Comparison of ENCODE assay signal across 18 cellular contexts in genomic region chr3:157290761-157291160, GRCh38.
DNase-seq lines count a peak whose midpoint lies in the region; ATAC-seq, FAIRE-seq and TF ChIP-seq lines count a peak whose summit lies in the region.
"Had no signal": no experiment of that assay in that cellular context is flagged by ENCODE, and none has a peak within 500 bp of the region (broad histone marks: within the 10 kb centered on the region; RNA-seq: fewer than 3 reads in every experiment).

No MANE protein-coding gene starts in this region.

- H3K27ac Mint-ChIP-seq in naive thymus-derived CD4-positive, alpha-beta T cell, result no peak overlapping the region
- H3K27ac Mint-ChIP-seq: CD8-positive, alpha-beta T cell; H9 had no signal

- H3K9ac ChIP-seq in skeletal muscle satellite cell (ENCODE audit: low read depth, low read length), result peak overlapping the region; percentile 55

- H3K4me3 Mint-ChIP-seq in naive thymus-derived CD4-positive, alpha-beta T cell, result no peak overlapping the region
- H3K4me3 Mint-ChIP-seq: CD8-positive, alpha-beta T cell; H9; naive thymus-derived CD8-positive, alpha-beta T cell had no signal

- H3K4me1 ChIP-seq in skeletal muscle satellite cell (ENCODE audit: control insufficient read depth, insufficient read depth, low read length) (peaks cover 76% of the 10 kb centered on the region), left ventricle myocardium inferior (no peaks in the 10 kb centered on the region)
- H3K4me1 ChIP-seq in naive thymus-derived CD4-positive, alpha-beta T cell (ENCODE audit: control insufficient read depth in 2 of 2, insufficient read depth in 2 of 2, low read length in 2 of 2), result no peaks in the 10 kb centered on the region

- no peak overlapping the region for H3K27ac ChIP-seq in left ventricle myocardium inferior (replicated peaks)
- H3K27ac ChIP-seq in naive thymus-derived CD4-positive, alpha-beta T cell (ENCODE audit: low read depth, low read length), result no peak overlapping the region

- H3K36me3 ChIP-seq in skeletal muscle satellite cell (ENCODE audit: insufficient read depth, low read length) (no peaks in the 10 kb centered on the region), left ventricle myocardium inferior (no peaks in the 10 kb centered on the region)
- H3K36me3 ChIP-seq in naive thymus-derived CD4-positive, alpha-beta T cell (ENCODE audit: control insufficient read depth in 2 of 3, insufficient read depth in 3 of 3, low read length in 3 of 3), result no peaks in the 10 kb centered on the region

- ATAC-seq in SK-N-SH treated with all-trans-retinoic acid at 6 μM for 48 hours, result peak; percentile 85
- no peak for ATAC-seq in naive thymus-derived CD4-positive, alpha-beta T cell
- ATAC-seq: CD8-positive, alpha-beta T cell; naive thymus-derived CD8-positive, alpha-beta T cell; Right ventricle myocardium inferior; sciatic nerve; stimulated activated naive CD8-positive, alpha-beta T cell treated with anti-CD3 and anti-CD28 coated beads, Interleukin-15, Interleukin-2, amounts not matched to agents 100 U/mL and 50 U/mL, for 24 hours had no signal

- CTCF ChIA-PET in naive thymus-derived CD4-positive, alpha-beta T cell (lab: Charles Lee), result no interaction called here

- H3K27me3 ChIP-seq in skeletal muscle satellite cell (ENCODE audit: control insufficient read depth, insufficient read depth, low read length) (no peaks in the 10 kb centered on the region), left ventricle myocardium inferior (ENCODE audit: low read depth) (no peaks in the 10 kb centered on the region)
- no peaks in the 10 kb centered on the region for H3K27me3 ChIP-seq in naive thymus-derived CD4-positive, alpha-beta T cell (ENCODE audit: control insufficient read depth in 2 of 2, insufficient read depth in 2 of 2, low read length in 2 of 2)

- peaks cover 0 to 3% (median 0%) of the 10 kb centered on the region in 7 donors for H3K4me1 Mint-ChIP-seq in naive thymus-derived CD4-positive, alpha-beta T cell
- H3K4me1 Mint-ChIP-seq: naive thymus-derived CD8-positive, alpha-beta T cell had no signal

- TF ChIP-seq CTCF in left ventricle myocardium inferior (IDR thresholded peaks at IDR 0.05; ENCODE audit: borderline replicate concordance), result no peak

- H3K36me3 Mint-ChIP-seq in naive thymus-derived CD4-positive, alpha-beta T cell, result peaks cover 0 to 14% (median 0%) of the 10 kb centered on the region in 5 donors
- H3K36me3 Mint-ChIP-seq: CD8-positive, alpha-beta T cell had no signal

- intact Hi-C loops in left ventricle myocardium inferior (cut with micrococcal nuclease), result no loop called here
- intact Hi-C loops in naive thymus-derived CD4-positive, alpha-beta T cell (cut with micrococcal nuclease), result no loop called here

- H3K9me3 Mint-ChIP-seq in naive thymus-derived CD4-positive, alpha-beta T cell, result no peaks in the 10 kb centered on the region
- H3K9me3 Mint-ChIP-seq: CD8-positive, alpha-beta T cell; H9; naive thymus-derived CD8-positive, alpha-beta T cell had no signal

- H3K27me3 Mint-ChIP-seq in naive thymus-derived CD4-positive, alpha-beta T cell, result peaks cover 0 to 2% (median 0%) of the 10 kb centered on the region in 5 donors
- H3K27me3 Mint-ChIP-seq: naive thymus-derived CD8-positive, alpha-beta T cell had no signal

- H3K4me2 ChIP-seq in skeletal muscle satellite cell (ENCODE audit: low read length), result peak overlapping the region; percentile 25

- no peak for FAIRE-seq in GM19239 (lab: Jason Lieb, UNC)

- DNase-seq in GM03348 (ENCODE audit: low spot score), result peak; percentile 66
- peak; percentile 96 for DNase-seq in fibroblast of the conjunctiva (ENCODE audit: low read depth)
- DNase-seq in left ventricle myocardium inferior, result no peak
- no peak for DNase-seq in naive thymus-derived CD4-positive, alpha-beta T cell
- no peak for DNase-seq in GM19239 (ENCODE audit: insufficient read length, low spot score)
- DNase-seq: activated CD4-positive, alpha-beta T cell treated with anti-CD3 and anti-CD28 coated beads, Interleukin-2, amount 50 U/mL, for 1 hour; amniotic stem cell; CD8-positive, alpha-beta T cell; H9; naive thymus-derived CD8-positive, alpha-beta T cell; NCI-H1105 treated with DMSO at 0.1 percent for 48 hours; NCI-H774; stimulated activated naive CD8-positive, alpha-beta T cell treated with anti-CD3 and anti-CD28 coated beads, Interleukin-15, Interleukin-2, amounts not matched to agents 100 U/mL and 50 U/mL, for 24 hours; T-helper 9 cell had no signal

- no peaks in the 10 kb centered on the region for H3K9me3 ChIP-seq in skeletal muscle satellite cell (replicated peaks; ENCODE audit: low read length)
- H3K9me3 ChIP-seq in left ventricle myocardium inferior (replicated peaks), result no peaks in the 10 kb centered on the region
- no peaks in the 10 kb centered on the region for H3K9me3 ChIP-seq in naive thymus-derived CD4-positive, alpha-beta T cell (ENCODE audit: control insufficient read depth in 2 of 3, low read length in 3 of 3)

- POLR2A ChIA-PET in naive thymus-derived CD4-positive, alpha-beta T cell (lab: Charles Lee), result no interaction called here

- H3K4me3 ChIP-seq in skeletal muscle satellite cell (ENCODE audit: low read length), result no peak overlapping the region
- no peak overlapping the region for H3K4me3 ChIP-seq in left ventricle myocardium inferior
- H3K4me3 ChIP-seq in naive thymus-derived CD4-positive, alpha-beta T cell (ENCODE audit: low read length), result no peak overlapping the region

TF ChIP-seq in SK-N-SH treated with all-trans-retinoic acid at 6 μM for 48 hours, 23 proteins besides CTCF, POLR2A, EP300 and RAD21 (continues in another document):
- TF ChIP-seq ZNF565 (CRISPR knock-in tag; conservative IDR thresholded peaks at IDR 0.05; ENCODE audit: low read depth) (no peak), ISL1 (CRISPR knock-in tag; IDR thresholded peaks at IDR 0.05) (peak; percentile 98), ZC3H10 (CRISPR knock-in tag; IDR thresholded peaks at IDR 0.05) (no peak), TCF4 (CRISPR knock-in tag; IDR thresholded peaks at IDR 0.05; ENCODE audit: borderline replicate concordance) (no peak), CSDC2 (CRISPR knock-in tag; IDR thresholded peaks at IDR 0.05) (no peak), PPARA (CRISPR knock-in tag; IDR thresholded peaks at IDR 0.05; ENCODE audit: borderline replicate concordance) (no peak), TOX (CRISPR knock-in tag; IDR thresholded peaks at IDR 0.05; ENCODE audit: borderline replicate concordance) (peak; percentile 61; the same call in 1 of the 2 replicates), OSR1 (CRISPR knock-in tag; IDR thresholded peaks at IDR 0.05) (no peak), TSHZ2 (CRISPR knock-in tag; IDR thresholded peaks at IDR 0.05) (peak; percentile 49; the same call in 1 of the 2 replicates), ZFP30 (CRISPR knock-in tag; IDR thresholded peaks at IDR 0.05) (no peak), ZNF70 (CRISPR knock-in tag; IDR thresholded peaks at IDR 0.05) (no peak)
- TF ChIP-seq, protein P1, sequence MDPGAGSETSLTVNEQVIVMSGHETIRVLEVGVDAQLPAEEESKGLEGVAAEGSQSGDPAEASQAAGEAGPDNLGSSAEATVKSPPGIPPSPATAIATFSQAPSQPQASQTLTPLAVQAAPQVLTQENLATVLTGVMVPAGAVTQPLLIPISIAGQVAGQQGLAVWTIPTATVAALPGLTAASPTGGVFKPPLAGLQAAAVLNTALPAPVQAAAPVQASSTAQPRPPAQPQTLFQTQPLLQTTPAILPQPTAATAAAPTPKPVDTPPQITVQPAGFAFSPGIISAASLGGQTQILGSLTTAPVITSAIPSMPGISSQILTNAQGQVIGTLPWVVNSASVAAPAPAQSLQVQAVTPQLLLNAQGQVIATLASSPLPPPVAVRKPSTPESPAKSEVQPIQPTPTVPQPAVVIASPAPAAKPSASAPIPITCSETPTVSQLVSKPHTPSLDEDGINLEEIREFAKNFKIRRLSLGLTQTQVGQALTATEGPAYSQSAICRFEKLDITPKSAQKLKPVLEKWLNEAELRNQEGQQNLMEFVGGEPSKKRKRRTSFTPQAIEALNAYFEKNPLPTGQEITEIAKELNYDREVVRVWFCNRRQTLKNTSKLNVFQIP (CRISPR knock-in tag; IDR thresholded peaks at IDR 0.05; ENCODE audit: borderline replicate concordance, low read depth), result no peak

Comparison
In these comparisons a context has a peak if more than half of its experiments do, and no peak if none do; other contexts are left out.
1. DNase-seq: peak in GM03348 (single experiment) and fibroblast of the conjunctiva (single experiment); none in left ventricle myocardium inferior (single experiment), naive thymus-derived CD4-positive, alpha-beta T cell (0 of 9) and GM19239 (single experiment).